Comparison of ENCODE assay signal across 28 cellular contexts in genomic region chr9:94719878-94720277, GRCh38. TPM values are rescaled to one million over a fixed set of nuclear protein-coding genes. Genes with fewer than 3 reads are reported as not detected.
A peak's percentile ranks its signal among the peaks of the same experiment; 100 is the strongest.
DNase-seq lines count a peak whose midpoint lies in the region; ATAC-seq and FAIRE-seq lines count a peak whose summit lies in the region.
"Had no signal": no experiment of that assay in that cellular context is flagged by ENCODE, and none has a peak within 500 bp of the region (broad histone marks: within the 10 kb centered on the region; RNA-seq: fewer than 3 reads in every experiment).

No MANE protein-coding gene starts in this region.

- no peak overlapping the region for H3K9ac ChIP-seq in Karpas-422 (ENCODE audit: low read length)

- ATAC-seq in GM21576 (IDR thresholded peaks at IDR 0.05; ENCODE audit: unreplicated experiment): no peak
- ATAC-seq: gastroesophageal sphincter, left lobe of liver, SK-N-SH treated with all-trans-retinoic acid at 6 μM for 48 hours, upper lobe of right lung had no signal

- no peaks in the 10 kb centered on the region for H3K9me2 ChIP-seq in Karpas-422 (replicated peaks; ENCODE audit: insufficient read depth, low read length)

- H3K27me3 ChIP-seq in Karpas-422 (ENCODE audit: low read length): no peaks in the 10 kb centered on the region
- H3K27me3 ChIP-seq in SJSA1 (replicated peaks): no peaks in the 10 kb centered on the region
- H3K27me3 ChIP-seq: adrenal gland, gastroesophageal sphincter, suprapubic skin, upper lobe of right lung had no signal

- H3K4me1 ChIP-seq in Karpas-422 (ENCODE audit: low read length) (no peaks in the 10 kb centered on the region), SJSA1 (replicated peaks) (peaks cover 16% of the 10 kb centered on the region)
- H3K4me1 ChIP-seq: adrenal gland, gastroesophageal sphincter, suprapubic skin, upper lobe of right lung had no signal

- H3K4me3 ChIP-seq in Karpas-422 (ENCODE audit: low read length) (no peak overlapping the region), SJSA1 (no peak overlapping the region)
- H3K4me3 ChIP-seq: adrenal gland, gastroesophageal sphincter, suprapubic skin, upper lobe of right lung had no signal

- H3K9me3 ChIP-seq in Karpas-422 (ENCODE audit: low read length) (peaks cover 5% of the 10 kb centered on the region; the same call in 1 of the 2 replicates), SJSA1 (replicated peaks) (no peaks in the 10 kb centered on the region)
- H3K9me3 ChIP-seq: adrenal gland, gastroesophageal sphincter, suprapubic skin, upper lobe of right lung had no signal

- no peaks in the 10 kb centered on the region for H4K20me1 ChIP-seq in Karpas-422 (ENCODE audit: insufficient read depth, low read depth, low read length)

- no peak overlapping the region for H3K4me2 ChIP-seq in Karpas-422 (ENCODE audit: low read depth, low read length, poor library complexity, severe bottlenecking)

- H3K36me3 ChIP-seq in Karpas-422 (ENCODE audit: insufficient read depth, low read length) (no peaks in the 10 kb centered on the region), SJSA1 (no peaks in the 10 kb centered on the region)
- H3K36me3 ChIP-seq: adrenal gland, gastroesophageal sphincter, suprapubic skin, upper lobe of right lung had no signal

- 0 out of 2 replicates have a peak overlapping the region, but pooled peaks have one; percentile 43 for H2AFZ ChIP-seq in Karpas-422 (ENCODE audit: low read length)

- no peak overlapping the region for H3K27ac ChIP-seq in Karpas-422 (ENCODE audit: low read length)
- peak overlapping the region; percentile 39; the same call in 1 of the 2 replicates for H3K27ac ChIP-seq in SJSA1
- H3K27ac ChIP-seq: adrenal gland, gastroesophageal sphincter, suprapubic skin, upper lobe of right lung had no signal

- no peaks in the 10 kb centered on the region for H3K79me2 ChIP-seq in Karpas-422 (ENCODE audit: low read length)

- FAIRE-seq in frontal cortex (lab: Jason Lieb, UNC): no peak
- FAIRE-seq: A204.1, small intestine, TTC549 had no signal

- DNase-seq in COLO829 (ENCODE audit: low spot score): peak; percentile 81
- no peak for DNase-seq in Karpas-422
- DNase-seq in SJSA1 (ENCODE audit: low read depth in 1 of 2, low spot score in 2 of 2): no peak
- DNase-seq in foreskin melanocyte: peak; percentile 85
- DNase-seq in GM19238 (ENCODE audit: insufficient read length, low spot score): no peak
- DNase-seq in frontal cortex (ENCODE audit: low spot score in 2 of 2): no peak
- DNase-seq in activated CD4-positive, alpha-beta T cell treated with anti-CD3 and anti-CD28 coated beads for 48 hours: no peak
- DNase-seq: activated CD4-positive, alpha-beta memory T cell treated with anti-CD3 and anti-CD28 coated beads for 36 hours; activated naive CD4-positive, alpha-beta T cell treated with anti-CD3 and anti-CD28 coated beads, Interleukin-2, amount 10 ng/mL, durations not matched to agents 7 days and 5 days; Calu3; DMS79; GOT3; NCI-H1092; NCI-H1694; NCI-H446; NCI-H774; RPMI8226; small intestine; stimulated activated naive CD4-positive, alpha-beta T cell; upper lobe of right lung had no signal

RNA-seq across cellular contexts. Expression of gene AOPEP, which starts 6.6 kb away (rescaled TPM):
- total RNA-seq in Karpas-422 (2014; rRNA removed; shearing (Covaris generic); ENCODE audit: low replicate concordance): 22.7 and 25.0 TPM in 2 replicates
- 28.6 and 39.6 TPM in 2 replicates for total RNA-seq in SJSA1 (2014; rRNA removed; shearing (Covaris generic))
- 23.2 TPM for total RNA-seq in frontal cortex

Comparison
In these comparisons a context has a peak if more than half of its experiments do, and no peak if none do; other contexts are left out.
1. DNase-seq: peak in COLO829 (single experiment) and foreskin melanocyte (single experiment); none in Karpas-422 (single experiment), SJSA1 (0 of 2), GM19238 (single experiment), frontal cortex (0 of 2) and activated CD4-positive, alpha-beta T cell treated with anti-CD3 and anti-CD28 coated beads for 48 hours (single experiment).